In genomic region chr11:119366690-119367620, GRCh38 we compare ENCODE assay signal across 19 cellular contexts. TPM values are rescaled to one million over a fixed set of nuclear protein-coding genes. Genes with fewer than 3 reads are reported as not detected.
DNase-seq lines count a peak whose midpoint lies in the region; ATAC-seq, FAIRE-seq and TF ChIP-seq lines count a peak whose summit lies in the region.
"Had no signal": no experiment of that assay in that cellular context is flagged by ENCODE, and none has a peak within 500 bp of the region (broad histone marks: within the 10 kb centered on the region; RNA-seq: fewer than 3 reads in every experiment).

No MANE protein-coding gene starts in this region.

- H3K36me3 Mint-ChIP-seq in brain = no peaks in the 10 kb centered on the region
- H3K36me3 Mint-ChIP-seq in activated naive CD4-positive, alpha-beta T cell treated with anti-CD3 and anti-CD28 coated beads, Interleukin-2, amount 10 ng/mL, durations not matched to agents 7 days and 5 days = no peaks in the 10 kb centered on the region
- H3K36me3 Mint-ChIP-seq: T-cell had no signal

- H3K4me1 ChIP-seq in kidney (ENCODE audit: control insufficient read depth in 1 of 2, insufficient read depth in 1 of 2, low read depth in 1 of 2, low read length in 2 of 2) (peaks cover 46 to 71% of the 10 kb centered on the region in 2 donors), skeletal muscle tissue (ENCODE audit: control insufficient read depth in 3 of 3, insufficient read depth in 3 of 3, low read length in 3 of 3) (peaks cover 89 to 92% (median 90%) of the 10 kb centered on the region in 3 donors), body of pancreas (peaks cover 74% of the 10 kb centered on the region)

- CTCF ChIA-PET in activated naive CD4-positive, alpha-beta T cell treated with anti-CD3 and anti-CD28 coated beads, Interleukin-2, amount 10 ng/mL, durations not matched to agents 7 days and 5 days (lab: Charles Lee) = interaction anchor here (1.6 to 17.7 kb wide), 2 partner anchors 10 to 14 kb away, joined by 7 to 184 read pairs; partner anchors contain the start of gene USP2

- DNase-seq in HL-60 (ENCODE audit: low read depth in 1 of 2, low spot score in 1 of 2) (no peak), kidney (peak; percentile 30), ecto neural progenitor cell (ENCODE audit: low spot score) (no peak), H7 (no peak), body of pancreas (no peak)
- DNase-seq in activated naive CD4-positive, alpha-beta T cell treated with anti-CD3 and anti-CD28 coated beads, Interleukin-2, amount 10 ng/mL, durations not matched to agents 7 days and 5 days = no peak
- DNase-seq: activated CD4-positive, CD25-positive, alpha-beta regulatory T cell; activated naive CD4-positive, alpha-beta T cell treated with anti-CD3 and anti-CD28 coated beads for 36 hours; midbrain; NCI-H187 treated with DMSO at 0.1 percent for 48 hours; NCI-H524 treated with DMSO at 0.1 percent for 48 hours; stimulated activated CD4-positive, alpha-beta T cell treated with anti-CD3 and anti-CD28 coated beads, Interleukin-15, amount 100 ng/mL, for 24 hours; T-cell had no signal

- H3K27ac ChIP-seq in HL-60 (replicated peaks) (peak overlapping the region; percentile 39), kidney (ENCODE audit: low read depth in 2 of 2, low read length in 2 of 2) (peak overlapping the region; percentile 82 to 85), skeletal muscle tissue (ENCODE audit: low read depth, low read length) (peak overlapping the region; percentile 100), body of pancreas (no peak overlapping the region)
- H3K27ac ChIP-seq: breast epithelium, suprapubic skin had no signal

- intact Hi-C loops in kidney (cut with DNase I) (no loop called here), body of pancreas (cut with DNase I) (no loop called here)

- no peak for FAIRE-seq in kidney (lab: Jason Lieb, UNC)
- FAIRE-seq: islet of Langerhans had no signal

- no peaks in the 10 kb centered on the region for H3K9me3 ChIP-seq in kidney (ENCODE audit: control insufficient read depth in 1 of 2, low read length in 2 of 2)
- no peaks in the 10 kb centered on the region for H3K9me3 ChIP-seq in skeletal muscle tissue (ENCODE audit: control insufficient read depth in 3 of 3, low read length in 3 of 3)
- H3K9me3 ChIP-seq in body of pancreas = no peaks in the 10 kb centered on the region
- H3K9me3 ChIP-seq: breast epithelium, suprapubic skin had no signal

- no peak for TF ChIP-seq POLR2A in body of pancreas (IDR thresholded peaks at IDR 0.05)

- H3K4me3 Mint-ChIP-seq in brain = peak overlapping the region in 4 of 5 experiments; percentile 7 to 31 (median 26)
- no peak overlapping the region for H3K4me3 Mint-ChIP-seq in activated naive CD4-positive, alpha-beta T cell treated with anti-CD3 and anti-CD28 coated beads, Interleukin-2, amount 10 ng/mL, durations not matched to agents 7 days and 5 days
- H3K4me3 Mint-ChIP-seq: activated naive CD4-positive, alpha-beta T cell treated with anti-CD3 and anti-CD28 coated beads for 36 hours; T-cell had no signal

- H3K9me3 Mint-ChIP-seq in brain = peaks cover 0 to 6% (median 0%) of the 10 kb centered on the region in 5 experiments
- no peaks in the 10 kb centered on the region for H3K9me3 Mint-ChIP-seq in activated naive CD4-positive, alpha-beta T cell treated with anti-CD3 and anti-CD28 coated beads, Interleukin-2, amount 10 ng/mL, durations not matched to agents 7 days and 5 days
- H3K9me3 Mint-ChIP-seq: activated naive CD4-positive, alpha-beta T cell treated with anti-CD3 and anti-CD28 coated beads for 36 hours; T-cell had no signal

- peak overlapping the region in 1 of 2 donors; percentile 43 for H3K9ac ChIP-seq in kidney (ENCODE audit: low read length in 2 of 2)
- peak overlapping the region; percentile 65 to 86 (median 70) for H3K9ac ChIP-seq in skeletal muscle tissue (ENCODE audit: low read depth in 1 of 3, low read length in 3 of 3)

- H3K4me1 Mint-ChIP-seq in brain = peaks cover 90% of the 10 kb centered on the region
- peaks cover 9% of the 10 kb centered on the region for H3K4me1 Mint-ChIP-seq in activated naive CD4-positive, alpha-beta T cell treated with anti-CD3 and anti-CD28 coated beads, Interleukin-2, amount 10 ng/mL, durations not matched to agents 7 days and 5 days

- H3K27me3 ChIP-seq in HL-60 (ENCODE audit: insufficient read depth, poor library complexity, severe bottlenecking) (peaks cover 14% of the 10 kb centered on the region), skeletal muscle tissue (ENCODE audit: control insufficient read depth in 3 of 3, insufficient read depth in 3 of 3, low read length in 3 of 3) (peaks cover 0 to 6% (median 0%) of the 10 kb centered on the region in 3 donors), H7 (ENCODE audit: control insufficient read depth, insufficient read depth, low read length) (peaks cover 33% of the 10 kb centered on the region), body of pancreas (no peaks in the 10 kb centered on the region)
- H3K27me3 ChIP-seq: breast epithelium had no signal

- ATAC-seq in body of pancreas = no peak
- ATAC-seq: T-cell had no signal

- TF ChIP-seq CTCF in HL-60 (IDR thresholded peaks at IDR 0.05; ENCODE audit: insufficient read depth, low read length) = no peak
- no peak for TF ChIP-seq CTCF in brain (conservative IDR thresholded peaks at IDR 0.05)
- TF ChIP-seq CTCF in kidney (IDR thresholded peaks at IDR 0.05; ENCODE audit: borderline replicate concordance, extremely low read depth, insufficient read depth) = no peak
- TF ChIP-seq CTCF in body of pancreas (IDR thresholded peaks at IDR 0.05) = no peak

- H3K27me3 Mint-ChIP-seq in brain = peaks cover 6% of the 10 kb centered on the region
- H3K27me3 Mint-ChIP-seq in activated naive CD4-positive, alpha-beta T cell treated with anti-CD3 and anti-CD28 coated beads, Interleukin-2, amount 10 ng/mL, durations not matched to agents 7 days and 5 days = peaks cover 85% of the 10 kb centered on the region

- H3K4me3 ChIP-seq in HL-60 (replicated peaks; ENCODE audit: insufficient read depth, low read length) (no peak overlapping the region), kidney (ENCODE audit: low read length in 2 of 2) (peak overlapping the region in 1 of 2 donors; percentile 26), skeletal muscle tissue (ENCODE audit: low read length in 3 of 3) (peak overlapping the region; percentile 17 to 49 (median 30)), H7 (ENCODE audit: insufficient read depth, low read depth, low read length) (no peak overlapping the region), body of pancreas (no peak overlapping the region)
- H3K4me3 ChIP-seq: breast epithelium, suprapubic skin had no signal

- 78 to 81% methylated on average over 10 to 11 of the region's 11 CpGs for WGBS in body of pancreas, 2 donors

- H3K27ac Mint-ChIP-seq in brain = peak overlapping the region; percentile 38 to 92 (median 77)
- H3K27ac Mint-ChIP-seq in activated naive CD4-positive, alpha-beta T cell treated with anti-CD3 and anti-CD28 coated beads, Interleukin-2, amount 10 ng/mL, durations not matched to agents 7 days and 5 days = no peak overlapping the region
- H3K27ac Mint-ChIP-seq: activated naive CD4-positive, alpha-beta T cell treated with anti-CD3 and anti-CD28 coated beads for 36 hours; T-cell had no signal

- peaks cover 2 to 5% of the 10 kb centered on the region in 2 donors for H3K36me3 ChIP-seq in kidney (ENCODE audit: control insufficient read depth in 1 of 2, insufficient read depth in 2 of 2, low read length in 2 of 2)
- H3K36me3 ChIP-seq in skeletal muscle tissue (ENCODE audit: control insufficient read depth in 3 of 3, insufficient read depth in 3 of 3, low read length in 3 of 3) = peaks cover 4 to 21% (median 8%) of the 10 kb centered on the region in 3 donors
- H3K36me3 ChIP-seq in H7 (replicated peaks; ENCODE audit: control insufficient read depth, insufficient read depth, low read length) = no peaks in the 10 kb centered on the region
- no peaks in the 10 kb centered on the region for H3K36me3 ChIP-seq in body of pancreas (replicated peaks in 1 of 2; ENCODE audit: insufficient read depth in 1 of 2, low read depth in 2 of 2)
- H3K36me3 ChIP-seq: breast epithelium, suprapubic skin had no signal

RNA-seq across cellular contexts. Expression of gene USP2, which starts 14.5 kb away (rescaled TPM):
- polyA plus RNA-seq in brain (ENCODE audit: insufficient read depth, low read depth, low replicate concordance) (10.1 TPM), kidney (ENCODE audit: insufficient read depth, low read depth, low replicate concordance) (57.6 TPM)
- total RNA-seq in kidney (30.4 TPM), skeletal muscle tissue (8.9 TPM), body of pancreas (10 to 100 TPM in 1 of 2 donors, 1 to 10 TPM in 1; 3.9 to 19.4 TPM)
- 2.7 and 2.8 TPM in 2 replicates for total RNA-seq in H7 (2014; rRNA removed; shearing (Covaris generic))

RNA-seq across cellular contexts. Expression of gene MFRP, which starts 20.4 kb away (rescaled TPM):
- not detected for polyA plus RNA-seq in brain (ENCODE audit: insufficient read depth, low read depth, low replicate concordance)
- not detected for total RNA-seq in kidney
- not detected for polyA plus RNA-seq in kidney (ENCODE audit: insufficient read depth, low read depth, low replicate concordance)
- not detected for total RNA-seq in skeletal muscle tissue
- not detected in 2 replicates for total RNA-seq in H7 (2014; rRNA removed; shearing (Covaris generic))
- under 1 TPM in 1 of 2 donors, not detected in 1; 0.52 TPM for total RNA-seq in body of pancreas
- total RNA-seq: activated naive CD4-positive, alpha-beta T cell treated with anti-CD3 and anti-CD28 coated beads for 36 hours; osteoblast; T-cell had no signal

RNA-seq across cellular contexts. Expression of gene C1QTNF5, which starts 26.3 kb away (rescaled TPM):
- polyA plus RNA-seq in brain (ENCODE audit: insufficient read depth, low read depth, low replicate concordance) = 13.2 TPM
- total RNA-seq in kidney = 42.8 TPM
- 40.4 TPM for polyA plus RNA-seq in kidney (ENCODE audit: insufficient read depth, low read depth, low replicate concordance)
- total RNA-seq in skeletal muscle tissue = 17.2 TPM
- total RNA-seq in H7 (2014; rRNA removed; shearing (Covaris generic)) = 2.1 TPM in 2 replicates
- total RNA-seq in body of pancreas = 10 to 100 TPM; 28.8 to 54.1 TPM
- total RNA-seq: activated naive CD4-positive, alpha-beta T cell treated with anti-CD3 and anti-CD28 coated beads for 36 hours; T-cell had no signal

RNA-seq across cellular contexts. Expression of gene RNF26, which starts 32.6 kb away (rescaled TPM):
- polyA plus RNA-seq in brain (ENCODE audit: insufficient read depth, low read depth, low replicate concordance) (52.0 TPM), kidney (ENCODE audit: insufficient read depth, low read depth, low replicate concordance) (18.2 TPM)
- total RNA-seq in kidney (23.5 TPM), skeletal muscle tissue (2.1 TPM), body of pancreas (1 to 10 TPM; 5.7 to 9.2 TPM)
- 26.4 and 28.9 TPM in 2 replicates for total RNA-seq in H7 (2014; rRNA removed; shearing (Covaris generic))

RNA-seq across cellular contexts. Expression of gene MCAM, which starts 50.0 kb away (rescaled TPM):
- polyA plus RNA-seq in brain (ENCODE audit: insufficient read depth, low read depth, low replicate concordance) (58.3 TPM), kidney (ENCODE audit: insufficient read depth, low read depth, low replicate concordance) (42.1 TPM)
- total RNA-seq in kidney (137 TPM), skeletal muscle tissue (120 TPM), body of pancreas (100 to 1,000 TPM in 1 of 2 donors, 10 to 100 TPM in 1; 75.0 to 205 TPM)
- total RNA-seq in H7 (2014; rRNA removed; shearing (Covaris generic)) = 45.5 and 59.3 TPM in 2 replicates

Comparison
In these comparisons a context has a peak if more than half of its experiments do, and no peak if none do; other contexts are left out.
1. H3K27ac ChIP-seq: peak in HL-60 (single experiment), kidney (2 of 2) and skeletal muscle tissue (single experiment); none in body of pancreas (0 of 4).
2. H3K4me3 ChIP-seq: peak in skeletal muscle tissue (3 of 3); none in HL-60 (single experiment), H7 (single experiment) and body of pancreas (0 of 2).